ENCODE assay signal across 12 cellular contexts in the genomic region with DNA sequence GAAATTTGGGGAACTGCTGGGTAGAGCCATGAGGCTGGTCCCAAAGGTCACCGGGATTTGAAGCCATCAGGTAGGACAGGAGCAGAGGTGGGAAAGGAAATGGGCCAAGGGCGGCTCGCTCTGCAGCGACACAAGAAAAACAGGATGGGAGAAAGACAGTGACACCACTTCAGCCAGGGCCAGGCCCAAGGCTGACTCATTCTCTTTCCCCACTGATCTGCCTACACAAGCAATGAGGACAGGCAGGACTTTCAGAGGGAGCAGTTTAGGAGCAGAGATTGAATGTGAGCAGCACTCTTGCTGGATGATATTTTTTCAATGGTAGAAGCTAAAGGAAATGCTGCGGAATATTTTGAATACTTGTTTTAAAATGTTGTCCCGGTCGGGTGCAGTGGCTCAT. TPM values are rescaled to one million over a fixed set of nuclear protein-coding genes. Genes with fewer than 3 reads are reported as not detected.
DNase-seq lines count a peak whose midpoint lies in the region; ATAC-seq, FAIRE-seq and TF ChIP-seq lines count a peak whose summit lies in the region.
"Had no signal": no experiment of that assay in that cellular context is flagged by ENCODE, and none has a peak within 500 bp of the region (broad histone marks: within the 10 kb centered on the region; RNA-seq: fewer than 3 reads in every experiment).

No MANE protein-coding gene starts in this region.

- no peaks in the 10 kb centered on the region for H3K27me3 ChIP-seq in mammary epithelial cell (ENCODE audit: insufficient read depth, low read length)

- CTCF ChIA-PET in mammary epithelial cell (lab: Charles Lee; ENCODE audit: low non-redundant PET), result no interaction called here

- ATAC-seq in HG02763 (IDR thresholded peaks at IDR 0.05; ENCODE audit: unreplicated experiment) (no peak), HG03175 (IDR thresholded peaks at IDR 0.05; ENCODE audit: unreplicated experiment) (no peak), HG02610 (IDR thresholded peaks at IDR 0.05; ENCODE audit: unreplicated experiment) (no peak)

- peak overlapping the region; percentile 3 for H3K27ac ChIP-seq in mammary epithelial cell (ENCODE audit: insufficient read depth, low read depth, low read length)

- H3K79me2 ChIP-seq in mammary epithelial cell (ENCODE audit: insufficient read depth, low read length), result peaks cover 65% of the 10 kb centered on the region

- H4K20me1 ChIP-seq in mammary epithelial cell (ENCODE audit: insufficient read depth, low read length), result no peaks in the 10 kb centered on the region

- FAIRE-seq in HTR-8/SVneo (lab: Jason Lieb, UNC), result no peak
- FAIRE-seq: kidney had no signal

- TF ChIP-seq CTCF in mammary epithelial cell (conservative IDR thresholded peaks at IDR 0.05 in 1 of 2, IDR thresholded peaks at IDR 0.05 in 1 of 2; ENCODE audit: extremely low read depth in 1 of 2, insufficient read depth in 1 of 2, low read depth in 1 of 2, low read length in 2 of 2), result no peak

- in situ Hi-C loops in mammary epithelial cell (cut with MboI; ENCODE audit: low sequenced_read_pairs in 2 of 2), result no loop called here

- no peaks in the 10 kb centered on the region for H3K36me3 ChIP-seq in mammary epithelial cell (ENCODE audit: insufficient read depth, low read length)

- H2AFZ ChIP-seq in mammary epithelial cell (ENCODE audit: low read depth, low read length), result no peak overlapping the region

- 5% methylated on average over 4 of the region's 7 CpGs for WGBS in mammary epithelial cell (ENCODE audit: low coverage, missing lambda C conversion rate)

- no peaks in the 10 kb centered on the region for H3K9me3 ChIP-seq in mammary epithelial cell (replicated peaks; ENCODE audit: insufficient read depth, low read length)

- intact Hi-C loops in mammary epithelial cell (cut with micrococcal nuclease), result loop anchor here (10.0 kb wide), 2 partner anchors 489 to 1319 kb away; a partner anchor contains a TSS

- dilution Hi-C loops in mammary epithelial cell (cut with HindIII; ENCODE audit: low sequenced_read_pairs), result no loop called here

- BruUV-seq in mammary epithelial cell (replicated peaks; lab: Mats Ljungman, UMichigan), result no TSS peak

- H3K4me2 ChIP-seq in mammary epithelial cell (ENCODE audit: insufficient read depth, low read depth, low read length), result peak overlapping the region; percentile 53

- H3K4me1 ChIP-seq in mammary epithelial cell (ENCODE audit: insufficient read depth, low read length), result peaks cover 24% of the 10 kb centered on the region

- H3K4me3 ChIP-seq in mammary epithelial cell (replicated peaks in 1 of 3; ENCODE audit: insufficient read depth in 1 of 3, low read depth in 2 of 3, low read length in 3 of 3), result peak overlapping the region in 1 of 3 experiments; percentile 2

- peak overlapping the region; percentile 28 for H3K9ac ChIP-seq in mammary epithelial cell (ENCODE audit: insufficient read depth, low read length)

- DNase-seq in CD1c-positive myeloid dendritic cell (ENCODE audit: extremely low spot score), result peak; percentile 70
- peak; percentile 34 for DNase-seq in HTR-8/SVneo (ENCODE audit: insufficient read length, low spot score)
- peak; percentile 67 for DNase-seq in mammary epithelial cell
- DNase-seq in mesenteric fat pad (ENCODE audit: low spot score), result peak; percentile 55
- no peak for DNase-seq in activated gamma-delta T cell treated with Interleukin-2 at 50 U/mL for 16 hours
- DNase-seq: activated CD4-positive, alpha-beta T cell treated with anti-CD3 and anti-CD28 coated beads for 4 hours; cerebellar nuclear complex; GDM1; kidney had no signal

RNA-seq across cellular contexts. Expression of a gene that starts 3.5 kb away (rescaled TPM):
- total RNA-seq in mammary epithelial cell (10 to 100 TPM; 33.0 to 38.3 TPM), mesenteric fat pad (40.9 TPM)
- polyA plus RNA-seq in mammary epithelial cell, result 15.6 TPM
- 22.3 TPM for polyA minus RNA-seq in mammary epithelial cell
